ENCODE assay signal across 15 cellular contexts in the genomic region with DNA sequence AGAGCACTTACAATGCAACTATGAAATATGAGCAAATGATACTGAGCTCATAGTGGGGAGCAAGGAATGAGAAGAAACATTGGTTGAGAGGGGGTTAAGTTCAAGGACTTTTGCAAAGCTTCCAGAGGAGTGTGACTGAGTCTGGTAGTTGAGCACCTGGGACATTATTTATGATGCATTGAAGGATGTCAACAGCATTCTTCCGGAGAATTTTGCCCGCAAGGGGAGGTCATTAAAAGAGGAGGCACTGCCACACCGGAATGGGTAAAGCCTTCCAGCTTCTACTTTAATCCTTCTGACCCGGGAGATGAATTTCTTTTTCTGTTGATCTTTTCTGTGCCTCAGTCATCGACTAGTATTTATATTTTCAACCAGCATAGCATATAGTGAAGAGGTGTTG.
"Had no signal": no experiment of that assay in that cellular context is flagged by ENCODE, and none has a peak within 500 bp of the region (broad histone marks: within the 10 kb centered on the region; RNA-seq: fewer than 3 reads in every experiment).

No MANE protein-coding gene starts in this region.

- H3K36me3 ChIP-seq: gastroesophageal sphincter had no signal

- H3K9me3 ChIP-seq: gastroesophageal sphincter had no signal

- DNase-seq: activated CD4-positive, alpha-beta T cell treated with anti-CD3 and anti-CD28 coated beads for 4 hours; activated CD8-positive, alpha-beta memory T cell treated with anti-CD3 and anti-CD28 coated beads, Interleukin-2, amount 50 U/mL, for 4 hours; activated CD8-positive, alpha-beta T cell treated with anti-CD3 and anti-CD28 coated beads for 36 hours; activated gamma-delta T cell treated with Interleukin-2 at 50 U/mL for 16 hours; activated T-cell treated with anti-CD3 and anti-CD28 coated beads, Interleukin-2, amount 50 U/mL, for 72 hours; caudate nucleus; effector CD8-positive, alpha-beta T cell; stimulated activated CD4-positive, alpha-beta T cell treated with anti-CD3 and anti-CD28 coated beads, Interleukin-2, amount 100 ng/mL, for 24 hours; stimulated activated naive CD4-positive, alpha-beta T cell treated with Interleukin-2 at 50 U/mL for 16 hours; T-helper 9 cell had no signal

- H3K27ac Mint-ChIP-seq: activated CD8-positive, alpha-beta T cell treated with anti-CD3 and anti-CD28 coated beads for 36 hours; activated T-cell treated with anti-CD3 and anti-CD28 coated beads, Interleukin-2, amount 50 U/mL, for 72 hours; natural killer cell treated with Interleukin-12 subunit alpha and Interleukin-12 subunit beta and Interleukin-15 and Interleukin-18, amount 100 ng/mL, for 72 hours had no signal

- H3K4me3 Mint-ChIP-seq: activated CD8-positive, alpha-beta T cell treated with anti-CD3 and anti-CD28 coated beads for 36 hours; activated T-cell treated with anti-CD3 and anti-CD28 coated beads, Interleukin-2, amount 50 U/mL, for 72 hours; natural killer cell treated with Interleukin-12 subunit alpha and Interleukin-12 subunit beta and Interleukin-15 and Interleukin-18, amount 100 ng/mL, for 72 hours had no signal

- H3K9me3 Mint-ChIP-seq: activated CD8-positive, alpha-beta T cell treated with anti-CD3 and anti-CD28 coated beads for 36 hours; activated T-cell treated with anti-CD3 and anti-CD28 coated beads, Interleukin-2, amount 50 U/mL, for 72 hours; natural killer cell treated with Interleukin-12 subunit alpha and Interleukin-12 subunit beta and Interleukin-15 and Interleukin-18, amount 100 ng/mL, for 72 hours had no signal

- H3K36me3 Mint-ChIP-seq: natural killer cell treated with Interleukin-12 subunit alpha and Interleukin-12 subunit beta and Interleukin-15 and Interleukin-18, amount 100 ng/mL, for 72 hours had no signal

- ATAC-seq: activated CD8-positive, alpha-beta T cell treated with anti-CD3 and anti-CD28 coated beads for 36 hours; activated T-cell treated with anti-CD3 and anti-CD28 coated beads, Interleukin-2, amount 50 U/mL, for 72 hours; gastroesophageal sphincter; natural killer cell treated with Interleukin-12 subunit alpha and Interleukin-12 subunit beta and Interleukin-15 and Interleukin-18, amount 100 ng/mL, for 72 hours; sciatic nerve had no signal

- H3K27ac ChIP-seq: coronary artery, gastroesophageal sphincter had no signal

- H3K27me3 Mint-ChIP-seq: activated CD8-positive, alpha-beta T cell treated with anti-CD3 and anti-CD28 coated beads for 36 hours had no signal

- H3K4me1 ChIP-seq: gastroesophageal sphincter had no signal

- H3K4me3 ChIP-seq: coronary artery, gastroesophageal sphincter, lung had no signal
